In the genomic region with DNA sequence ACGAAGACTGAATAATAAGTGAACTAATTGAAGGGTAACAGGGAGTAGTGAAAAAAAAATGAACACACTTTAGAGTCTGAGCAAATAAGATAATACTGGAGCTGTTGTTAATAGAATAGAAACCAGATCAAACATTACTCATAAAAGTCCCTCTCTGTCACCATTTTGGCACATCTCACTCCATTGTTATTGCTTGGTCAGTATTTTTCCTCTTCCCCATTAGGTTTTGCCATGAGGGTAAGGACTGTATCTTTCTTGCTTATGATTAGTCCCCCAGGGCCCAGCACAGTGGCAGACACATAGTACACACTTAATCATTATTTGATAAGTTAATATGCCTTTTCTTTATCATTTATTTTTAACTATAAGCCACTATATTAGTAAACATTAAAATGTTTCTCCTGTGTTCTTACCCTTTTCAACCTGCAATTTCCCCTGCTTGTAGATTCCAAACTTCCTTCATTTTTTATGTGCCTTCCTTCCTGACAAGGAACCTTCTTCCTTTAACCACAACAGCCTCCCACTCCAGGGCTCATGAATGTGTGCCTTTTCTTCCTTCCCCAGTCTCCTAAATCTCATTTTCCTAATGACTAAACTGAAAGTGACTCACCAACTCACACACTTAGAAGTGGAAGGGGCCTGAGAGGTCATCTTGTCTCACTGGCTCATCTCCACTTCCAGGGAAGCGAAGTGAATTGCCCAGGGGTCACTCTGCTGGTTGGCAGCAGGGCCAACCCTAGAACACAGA, we compare ENCODE assay signal across 9 cellular contexts.
DNase-seq lines count a peak whose midpoint lies in the region; ATAC-seq and TF ChIP-seq lines count a peak whose summit lies in the region.
"Had no signal": no experiment of that assay in that cellular context is flagged by ENCODE, and none has a peak within 500 bp of the region (broad histone marks: within the 10 kb centered on the region; RNA-seq: fewer than 3 reads in every experiment).

No MANE protein-coding gene starts in this region.

- intact Hi-C loops in dorsolateral prefrontal cortex (cut with DNase I) = no loop called here
- intact Hi-C loops in posterior vena cava (cut with DNase I) = no loop called here

- DNase-seq in EL = peak; percentile 85
- peak; percentile 17 for DNase-seq in NCI-H69 (lab: John Stamatoyannopoulos, UW)
- DNase-seq in dorsolateral prefrontal cortex = no peak
- DNase-seq in pons (ENCODE audit: low spot score) = peak; percentile 61
- no peak for DNase-seq in GOT3 (lab: John Stamatoyannopoulos, UW)
- no peak for DNase-seq in NCI-H146 treated with DMSO at 0.1 percent for 48 hours (lab: John Stamatoyannopoulos, UW; ENCODE audit: unreplicated experiment)
- no peak for DNase-seq in posterior vena cava (ENCODE audit: low spot score)
- DNase-seq: SHP77 had no signal

- no peak for ATAC-seq in GM18870 (IDR thresholded peaks at IDR 0.05; ENCODE audit: unreplicated experiment)

- peak overlapping the region in 2 of 59 donors; percentile 6 to 9 for H3K4me3 ChIP-seq in dorsolateral prefrontal cortex

- TF ChIP-seq CTCF in dorsolateral prefrontal cortex (IDR thresholded peaks at IDR 0.05 in 54 of 56, conservative IDR thresholded peaks at IDR 0.05 in 2 of 56; ENCODE audit: low read depth in 1 of 56, partially characterized antibody in 56 of 56) = no peak

- peak overlapping the region in 52 of 59 donors; percentile 7 to 91 (median 68) for H3K27ac ChIP-seq in dorsolateral prefrontal cortex

- H3K27me3 ChIP-seq in dorsolateral prefrontal cortex = no peaks in the 10 kb centered on the region

Comparison
In these comparisons a context has a peak if more than half of its experiments do, and no peak if none do; other contexts are left out.
1. DNase-seq: peak in EL (single experiment), NCI-H69 (single experiment) and pons (single experiment); none in dorsolateral prefrontal cortex (0 of 10), GOT3 (single experiment), NCI-H146 treated with DMSO at 0.1 percent for 48 hours (single experiment) and posterior vena cava (single experiment).